15 cellular contexts compared by ENCODE assay signal in the genomic region with DNA sequence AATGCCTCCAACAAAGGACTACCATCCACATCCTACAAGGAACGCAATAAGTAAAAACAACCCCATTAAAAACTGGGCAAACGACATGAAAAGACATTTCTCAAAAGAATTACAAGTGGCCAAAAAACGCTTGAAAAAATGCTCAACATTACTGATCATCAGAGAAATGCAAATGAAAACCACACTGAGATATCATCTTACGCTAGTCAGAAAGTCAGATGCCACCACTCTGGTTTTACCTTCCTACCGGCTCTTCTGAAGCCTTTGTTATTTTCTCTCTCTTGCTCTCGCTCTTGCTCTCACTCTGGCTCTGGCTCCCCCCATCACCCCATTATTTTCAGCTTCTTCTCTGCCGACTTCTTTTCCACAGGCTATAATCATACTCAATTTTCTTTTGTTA. TPM values are rescaled to one million over a fixed set of nuclear protein-coding genes. Genes with fewer than 3 reads are reported as not detected.
DNase-seq lines count a peak whose midpoint lies in the region; ATAC-seq and TF ChIP-seq lines count a peak whose summit lies in the region.
"Had no signal": no experiment of that assay in that cellular context is flagged by ENCODE, and none has a peak within 500 bp of the region (broad histone marks: within the 10 kb centered on the region; RNA-seq: fewer than 3 reads in every experiment).

No MANE protein-coding gene starts in this region.

- intact Hi-C loops in A673 (cut with micrococcal nuclease; ENCODE audit: unreplicated experiment): no loop called here
- intact Hi-C loops in activated CD4-positive, alpha-beta memory T cell treated with anti-CD3 and anti-CD28 coated beads for 36 hours (cut with micrococcal nuclease): no loop called here

- H3K27ac Mint-ChIP-seq in GM23338 (no peak overlapping the region), type B pancreatic cell (no peak overlapping the region), neural progenitor cell (no peak overlapping the region)
- H3K27ac Mint-ChIP-seq in activated CD4-positive, alpha-beta memory T cell treated with anti-CD3 and anti-CD28 coated beads for 36 hours: peak overlapping the region; percentile 69
- H3K27ac Mint-ChIP-seq in effector memory CD8-positive, alpha-beta T cell: peak overlapping the region; percentile 73 to 80

- H3K79me2 ChIP-seq in GM23338 (replicated peaks; ENCODE audit: insufficient read depth) (no peaks in the 10 kb centered on the region), neural progenitor cell (ENCODE audit: low read depth) (no peaks in the 10 kb centered on the region)

- DNase-seq in A673 (ENCODE audit: low spot score) (peak; percentile 7), GM23338 (ENCODE audit: low spot score) (peak; percentile 8), type B pancreatic cell (ENCODE audit: extremely low spot score, unreplicated experiment) (no peak), neural progenitor cell (ENCODE audit: low spot score) (no peak)
- DNase-seq in activated CD4-positive, alpha-beta memory T cell treated with anti-CD3 and anti-CD28 coated beads for 36 hours: peak; percentile 30
- peak in 1 of 3 experiments; percentile 4 for DNase-seq in effector memory CD8-positive, alpha-beta T cell
- DNase-seq: activated effector memory CD4-positive, alpha-beta T cell treated with anti-CD3 and anti-CD28 coated beads, Interleukin-2, amount 50 U/mL, for 16 hours; glutamatergic neuron; NCI-H2171 treated with DMSO at 0.1 percent for 48 hours; NK-92 treated with Interleukin-12 subunit alpha and Interleukin-12 subunit beta, amount 100 ng/mL, for 24 hours; SHP77 treated with DMSO at 0.1 percent for 48 hours had no signal

- peaks cover 7% of the 10 kb centered on the region for H3K36me3 ChIP-seq in A673 (ENCODE audit: insufficient read depth, low read length, poor library complexity, severe bottlenecking)
- no peaks in the 10 kb centered on the region for H3K36me3 ChIP-seq in GM23338 (ENCODE audit: insufficient read depth)
- H3K36me3 ChIP-seq in neural progenitor cell: peaks cover 5% of the 10 kb centered on the region

- no peak overlapping the region for H3K4me3 ChIP-seq in A673 (ENCODE audit: low read depth, low read length, poor library complexity, severe bottlenecking)
- H3K4me3 ChIP-seq in GM23338: no peak overlapping the region
- H3K4me3 ChIP-seq in neural progenitor cell: no peak overlapping the region

- POLR2A ChIA-PET in A673 (lab: Charles Lee; ENCODE audit: low non-redundant PET): no interaction called here
- POLR2A ChIA-PET in activated CD4-positive, alpha-beta memory T cell treated with anti-CD3 and anti-CD28 coated beads for 36 hours (lab: Charles Lee): interaction anchor here (1.0 kb wide), 1 partner anchor 55 kb away, joined by 4 read pairs; no protein-coding TSS in a partner anchor

- H3K4me1 Mint-ChIP-seq in GM23338: peaks cover 9% of the 10 kb centered on the region; the same call in 2 of the 3 replicates
- H3K4me1 Mint-ChIP-seq in activated CD4-positive, alpha-beta memory T cell treated with anti-CD3 and anti-CD28 coated beads for 36 hours (ENCODE audit: low read depth): peaks cover 76% of the 10 kb centered on the region
- H3K4me1 Mint-ChIP-seq in effector memory CD8-positive, alpha-beta T cell (ENCODE audit: low read depth in 2 of 2): peaks cover 35 to 55% of the 10 kb centered on the region in 2 donors
- no peaks in the 10 kb centered on the region for H3K4me1 Mint-ChIP-seq in type B pancreatic cell (ENCODE audit: unreplicated experiment)
- peaks cover 8% of the 10 kb centered on the region for H3K4me1 Mint-ChIP-seq in neural progenitor cell

- H3K27me3 Mint-ChIP-seq in GM23338 (ENCODE audit: insufficient read depth, low read depth, poor library complexity): peaks cover 4% of the 10 kb centered on the region
- H3K27me3 Mint-ChIP-seq in activated CD4-positive, alpha-beta memory T cell treated with anti-CD3 and anti-CD28 coated beads for 36 hours: no peaks in the 10 kb centered on the region
- H3K27me3 Mint-ChIP-seq in effector memory CD8-positive, alpha-beta T cell: no peaks in the 10 kb centered on the region
- no peaks in the 10 kb centered on the region for H3K27me3 Mint-ChIP-seq in type B pancreatic cell
- no peaks in the 10 kb centered on the region for H3K27me3 Mint-ChIP-seq in neural progenitor cell (ENCODE audit: insufficient read depth, low read depth)

- H3K4me2 ChIP-seq in GM23338 (no peak overlapping the region), neural progenitor cell (no peak overlapping the region)

- no peaks in the 10 kb centered on the region for H3K9me3 Mint-ChIP-seq in GM23338
- no peaks in the 10 kb centered on the region for H3K9me3 Mint-ChIP-seq in activated CD4-positive, alpha-beta memory T cell treated with anti-CD3 and anti-CD28 coated beads for 36 hours
- no peaks in the 10 kb centered on the region for H3K9me3 Mint-ChIP-seq in effector memory CD8-positive, alpha-beta T cell
- peaks cover 6% of the 10 kb centered on the region for H3K9me3 Mint-ChIP-seq in type B pancreatic cell
- H3K9me3 Mint-ChIP-seq in neural progenitor cell: peaks cover 5% of the 10 kb centered on the region

- H3K36me3 Mint-ChIP-seq in GM23338 (ENCODE audit: low read depth): peaks cover 3% of the 10 kb centered on the region; the same call in 1 of the 3 replicates
- peaks cover 10% of the 10 kb centered on the region for H3K36me3 Mint-ChIP-seq in activated CD4-positive, alpha-beta memory T cell treated with anti-CD3 and anti-CD28 coated beads for 36 hours
- peaks cover 4% of the 10 kb centered on the region for H3K36me3 Mint-ChIP-seq in effector memory CD8-positive, alpha-beta T cell (ENCODE audit: insufficient read depth)
- peaks cover 27% of the 10 kb centered on the region for H3K36me3 Mint-ChIP-seq in type B pancreatic cell
- peaks cover 22% of the 10 kb centered on the region for H3K36me3 Mint-ChIP-seq in neural progenitor cell

- H3K27ac ChIP-seq in A673 (ENCODE audit: low read depth, low read length, poor library complexity, severe bottlenecking) (peak overlapping the region; percentile 27), GM23338 (ENCODE audit: low read depth) (no peak overlapping the region), neural progenitor cell (no peak overlapping the region)
- H3K27ac ChIP-seq: epithelial cell of prostate, VCaP had no signal

- H3K27me3 ChIP-seq in A673 (replicated peaks; ENCODE audit: insufficient read depth, low read depth, low read length, poor library complexity) (no peaks in the 10 kb centered on the region), GM23338 (ENCODE audit: insufficient read depth) (no peaks in the 10 kb centered on the region), neural progenitor cell (no peaks in the 10 kb centered on the region)

- no peaks in the 10 kb centered on the region for H3K9me2 ChIP-seq in GM23338 (ENCODE audit: insufficient read depth)

- H2AFZ ChIP-seq in GM23338 (no peak overlapping the region), neural progenitor cell (replicated peaks) (no peak overlapping the region)

- no peaks in the 10 kb centered on the region for H3K9me3 ChIP-seq in A673 (ENCODE audit: low read depth, low read length, poor library complexity, severe bottlenecking)
- no peaks in the 10 kb centered on the region for H3K9me3 ChIP-seq in neural progenitor cell (ENCODE audit: low read depth)

- H3F3A ChIP-seq in GM23338 (replicated peaks; ENCODE audit: low read depth): 0 out of 2 replicates have a peak, but pooled peaks cover 3% of the 10 kb centered on the region
- no peaks in the 10 kb centered on the region for H3F3A ChIP-seq in neural progenitor cell (ENCODE audit: low read depth)

- no TSS peak for BruUV-seq in A673 (replicated peaks; lab: Mats Ljungman, UMichigan)

- H3K4me3 Mint-ChIP-seq in GM23338: no peak overlapping the region
- H3K4me3 Mint-ChIP-seq in activated CD4-positive, alpha-beta memory T cell treated with anti-CD3 and anti-CD28 coated beads for 36 hours: peak overlapping the region; percentile 49
- H3K4me3 Mint-ChIP-seq in effector memory CD8-positive, alpha-beta T cell: peak overlapping the region in 1 of 2 donors; percentile 32
- H3K4me3 Mint-ChIP-seq in type B pancreatic cell: no peak overlapping the region
- H3K4me3 Mint-ChIP-seq in neural progenitor cell: no peak overlapping the region

- H4K20me1 ChIP-seq in GM23338 (replicated peaks; ENCODE audit: insufficient read depth) (no peaks in the 10 kb centered on the region; the same call in 1 of the 2 replicates), neural progenitor cell (ENCODE audit: low read depth) (no peaks in the 10 kb centered on the region)

- CTCF ChIA-PET in A673 (lab: Charles Lee): no interaction called here
- CTCF ChIA-PET in activated CD4-positive, alpha-beta memory T cell treated with anti-CD3 and anti-CD28 coated beads for 36 hours (lab: Charles Lee): no interaction called here

- H3K9ac ChIP-seq in neural progenitor cell: no peak overlapping the region

- TF ChIP-seq CTCF in A673 (conservative IDR thresholded peaks at IDR 0.05; ENCODE audit: low read depth, low read length): no peak
- TF ChIP-seq CTCF in GM23338 (conservative IDR thresholded peaks at IDR 0.05; ENCODE audit: low read depth in 2 of 2): no peak
- no peak for TF ChIP-seq CTCF in type B pancreatic cell (conservative IDR thresholded peaks at IDR 0.05)
- no peak for TF ChIP-seq CTCF in neural progenitor cell (IDR thresholded peaks at IDR 0.05)

- H3K4me1 ChIP-seq in A673 (ENCODE audit: insufficient read depth, low read length, poor library complexity, severe bottlenecking) (peaks cover 37% of the 10 kb centered on the region), GM23338 (ENCODE audit: insufficient read depth) (0 out of 2 replicates have a peak, but pooled peaks cover 4% of the 10 kb centered on the region), neural progenitor cell (no peaks in the 10 kb centered on the region)

- ATAC-seq in GM23338 (no peak), HG02970 (IDR thresholded peaks at IDR 0.05; ENCODE audit: low FRiP score, unreplicated experiment) (no peak), GM21381 (IDR thresholded peaks at IDR 0.05; ENCODE audit: unreplicated experiment) (no peak)
- peak; percentile 72 for ATAC-seq in effector memory CD8-positive, alpha-beta T cell (replicated peaks)

TF ChIP-seq in GM23338, 12 proteins besides CTCF, POLR2A, EP300 and RAD21 (continues in another document):
- TF ChIP-seq STAT1 (IDR thresholded peaks at IDR 0.05; ENCODE audit: unreplicated experiment) (no peak), CREB1 (CRISPR knock-in tag; IDR thresholded peaks at IDR 0.05; ENCODE audit: low read depth) (no peak)

RNA-seq across cellular contexts. Expression of a gene that starts 38.8 kb away (rescaled TPM):
- total RNA-seq in A673 (2021): 50.3 and 51.3 TPM in 2 replicates
- total RNA-seq in GM23338 (2014; rRNA removed; shearing (Covaris generic)): 26.9 and 37.5 TPM in 2 replicates
- 17.5 and 23.5 TPM in 2 replicates for polyA plus RNA-seq in GM23338 (2016; fragmentation: Nextera tagmentation; extraction: Ambion mirVana)
- total RNA-seq in activated CD4-positive, alpha-beta memory T cell treated with anti-CD3 and anti-CD28 coated beads for 36 hours: 10 to 100 TPM; 26.5 to 28.3 TPM
- total RNA-seq in type B pancreatic cell (ENCODE audit: low replicate concordance): 25.9 and 41.5 TPM in 2 replicates
- 46.5 and 68.7 TPM in 2 replicates for total RNA-seq in neural progenitor cell (ENCODE audit: low replicate concordance)

RNA-seq across cellular contexts. Expression of a gene that starts 43.4 kb away (rescaled TPM):
- total RNA-seq in A673 (2021) (67.2 and 73.1 TPM in 2 replicates), type B pancreatic cell (ENCODE audit: low replicate concordance) (27.1 and 72.0 TPM in 2 replicates), neural progenitor cell (ENCODE audit: low replicate concordance) (39.3 and 43.3 TPM in 2 replicates)
- total RNA-seq in GM23338 (2014; rRNA removed; shearing (Covaris generic)): 26.3 and 34.3 TPM in 2 replicates
- 33.1 and 36.7 TPM in 2 replicates for polyA plus RNA-seq in GM23338 (2016; fragmentation: Nextera tagmentation; extraction: Ambion mirVana)
- 10 to 100 TPM; 28.7 to 31.8 TPM for total RNA-seq in activated CD4-positive, alpha-beta memory T cell treated with anti-CD3 and anti-CD28 coated beads for 36 hours

Comparison
In these comparisons a context has a peak if more than half of its experiments do, and no peak if none do; other contexts are left out.
1. DNase-seq: peak in A673 (single experiment), GM23338 (single experiment) and activated CD4-positive, alpha-beta memory T cell treated with anti-CD3 and anti-CD28 coated beads for 36 hours (single experiment); none in type B pancreatic cell (single experiment) and neural progenitor cell (single experiment).
2. H3K27ac Mint-ChIP-seq: peak in activated CD4-positive, alpha-beta memory T cell treated with anti-CD3 and anti-CD28 coated beads for 36 hours (single experiment) and effector memory CD8-positive, alpha-beta T cell (2 of 2); none in GM23338 (single experiment), type B pancreatic cell (single experiment) and neural progenitor cell (single experiment).